ENCODE assay signal across 8 cellular contexts in the genomic region with DNA sequence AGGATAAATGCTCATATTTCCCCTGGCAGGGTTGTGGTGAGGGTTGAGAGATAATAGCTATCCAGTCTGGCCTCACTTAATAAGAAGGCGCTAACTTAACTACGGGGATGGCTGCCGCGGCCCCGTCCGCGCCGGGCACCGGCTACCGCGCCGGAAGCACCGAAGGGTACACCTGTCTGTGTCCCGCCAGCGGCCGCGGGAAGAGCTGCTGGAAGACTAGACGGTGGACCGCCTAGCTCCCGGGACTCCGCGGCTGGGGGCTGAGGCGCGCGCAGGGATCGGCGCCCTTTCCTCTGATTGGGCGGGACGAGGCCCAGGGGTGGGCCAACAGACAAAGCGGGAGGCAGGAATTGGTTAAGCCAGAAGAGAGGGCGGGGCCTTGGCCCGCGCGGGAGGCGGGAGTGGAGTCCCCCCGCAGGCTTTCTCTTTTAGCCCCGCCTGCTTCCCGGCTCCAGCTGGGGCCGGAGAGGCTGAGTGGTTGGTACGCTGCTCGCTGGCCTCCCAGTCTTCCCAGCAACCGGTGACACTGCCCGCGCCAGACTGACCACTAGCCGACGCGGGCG. TPM values are rescaled to one million over a fixed set of nuclear protein-coding genes. Genes with fewer than 3 reads are reported as not detected.
DNase-seq lines count a peak whose midpoint lies in the region; ATAC-seq and TF ChIP-seq lines count a peak whose summit lies in the region.

TSS of gene ZNF672 (plus strand) at position 431 of the 563 bp plus-strand sequence. CDS start 9,051 bp downstream, outside the sequence.

- TF ChIP-seq POLR2A in GM10847 (IDR thresholded peaks at IDR 0.05; ENCODE audit: extremely low read depth, insufficient read length), result peak; percentile 70

- H3K36me3 Mint-ChIP-seq in activated naive CD4-positive, alpha-beta T cell treated with anti-CD3 and anti-CD28 coated beads, Interleukin-2, amount 50 U/mL, for 24 hours, result no peaks in the 10 kb centered on the region

- peaks cover 2% of the 10 kb centered on the region for H3K27me3 Mint-ChIP-seq in activated naive CD4-positive, alpha-beta T cell treated with anti-CD3 and anti-CD28 coated beads, Interleukin-2, amount 50 U/mL, for 24 hours

- peak; percentile 87 for ATAC-seq in HG02642 (IDR thresholded peaks at IDR 0.05; ENCODE audit: poor library complexity, unreplicated experiment)
- ATAC-seq in omental fat pad (ENCODE audit: low FRiP score), result peak; percentile 97

- peak within 1 kb of the TSS; percentile 92 for H3K27ac Mint-ChIP-seq in activated naive CD4-positive, alpha-beta T cell treated with anti-CD3 and anti-CD28 coated beads, Interleukin-2, amount 50 U/mL, for 24 hours

- H3K9me3 Mint-ChIP-seq in activated naive CD4-positive, alpha-beta T cell treated with anti-CD3 and anti-CD28 coated beads, Interleukin-2, amount 50 U/mL, for 24 hours, result no peaks in the 10 kb centered on the region

- no peak within 1 kb of the TSS for H3K4me3 Mint-ChIP-seq in activated naive CD4-positive, alpha-beta T cell treated with anti-CD3 and anti-CD28 coated beads, Interleukin-2, amount 50 U/mL, for 24 hours

- peaks cover 35% of the 10 kb centered on the region for H3K4me1 Mint-ChIP-seq in activated naive CD4-positive, alpha-beta T cell treated with anti-CD3 and anti-CD28 coated beads, Interleukin-2, amount 50 U/mL, for 24 hours

- no peak for TF ChIP-seq CTCF in omental fat pad (IDR thresholded peaks at IDR 0.05)

- DNase-seq in NCI-H1105 (lab: John Stamatoyannopoulos, UW) (peak; percentile 89), SKM-1 (lab: John Stamatoyannopoulos, UW; ENCODE audit: unreplicated experiment) (peak; percentile 99), globus pallidus (ENCODE audit: low spot score) (peak; percentile 99), omental fat pad (ENCODE audit: low spot score) (peak; percentile 86)

- peak within 1 kb of the TSS; percentile 96 for H3K27ac ChIP-seq in temporal lobe (ENCODE audit: low read depth, low read length)

RNA-seq across cellular contexts. Expression of gene ZNF672, which starts in this region (rescaled TPM):
- total RNA-seq in omental fat pad, result 10 to 100 TPM; 25.5 to 40.8 (median 26.8) TPM
- 11.1 TPM for total RNA-seq in temporal lobe

Comparison
In these comparisons a context has a peak if more than half of its experiments do, and no peak if none do; other contexts are left out.
1. Peak in every context shown above with its lines: DNase-seq, ATAC-seq and H3K27ac ChIP-seq.